In genomic region chr1:27643626-27644368, GRCh38 we compare ENCODE assay signal across 8 cellular contexts.
A peak's percentile ranks its signal among the peaks of the same experiment; 100 is the strongest.
DNase-seq lines count a peak whose midpoint lies in the region; ATAC-seq, FAIRE-seq and TF ChIP-seq lines count a peak whose summit lies in the region.

No MANE protein-coding gene starts in this region.

- DNase-seq in HUDEP-2 (lab: John Stamatoyannopoulos, UW; ENCODE audit: unreplicated experiment in 76 of 76) (peak in 44 of 76 experiments; percentile 4 to 67 (median 26)), T-helper 9 cell (peak; percentile 56), astrocyte of the cerebellum (ENCODE audit: low read depth) (no peak), islet precursor cell (peak; percentile 84), NCI-H2029 treated with DMSO at 0.1 percent for 48 hours (lab: John Stamatoyannopoulos, UW) (no peak)
- peak; percentile 40 to 58 (median 47) for DNase-seq in stimulated activated CD4-positive, alpha-beta T cell treated with anti-CD3 and anti-CD28 coated beads, TNF-alpha, amount 100 ng/mL, for 4 hours (ENCODE audit: low read depth in 3 of 3)

- in situ Hi-C loops in astrocyte of the cerebellum (cut with HindIII; ENCODE audit: low sequenced_read_pairs): no loop called here

- no peak for ATAC-seq in GM18502 (IDR thresholded peaks at IDR 0.05; ENCODE audit: poor library complexity, unreplicated experiment)

- FAIRE-seq in G401.6 (lab: Jason Lieb, UNC): peak; percentile 33

- no peak overlapping the region for H3K4me3 ChIP-seq in astrocyte of the cerebellum (ENCODE audit: low read depth, low read length)

- TF ChIP-seq CTCF in astrocyte of the cerebellum (IDR thresholded peaks at IDR 0.05; ENCODE audit: low read depth, low read length, missing control alignments): peak; percentile 91

Comparison
In these comparisons a context has a peak if more than half of its experiments do, and no peak if none do; other contexts are left out.
1. DNase-seq: peak in HUDEP-2 (44 of 76), T-helper 9 cell (single experiment), islet precursor cell (single experiment) and stimulated activated CD4-positive, alpha-beta T cell treated with anti-CD3 and anti-CD28 coated beads, TNF-alpha, amount 100 ng/mL, for 4 hours (3 of 3); none in astrocyte of the cerebellum (single experiment) and NCI-H2029 treated with DMSO at 0.1 percent for 48 hours (single experiment).